8 cellular contexts compared by ENCODE assay signal in genomic region chr1:6028042-6028895, GRCh38. TPM values are rescaled to one million over a fixed set of nuclear protein-coding genes. Genes with fewer than 3 reads are reported as not detected.
DNase-seq lines count a peak whose midpoint lies in the region; ATAC-seq and TF ChIP-seq lines count a peak whose summit lies in the region.

No MANE protein-coding gene starts in this region.

- peak; percentile 31 for ATAC-seq in GM21529 (IDR thresholded peaks at IDR 0.05; ENCODE audit: unreplicated experiment)
- ATAC-seq in naive B cell (ENCODE audit: low read depth in 2 of 2), result peak; percentile 49 to 51

- TF ChIP-seq CTCF in mesothelial cell of epicardium (IDR thresholded peaks at IDR 0.05; ENCODE audit: unreplicated experiment), result no peak

- H3K4me3 Mint-ChIP-seq in activated naive CD4-positive, alpha-beta T cell treated with anti-CD3 and anti-CD28 coated beads for 36 hours, result peak overlapping the region; percentile 88
- peak overlapping the region; percentile 78 to 95 (median 92) for H3K4me3 Mint-ChIP-seq in naive B cell
- H3K4me3 Mint-ChIP-seq in mesothelial cell of epicardium, result no peak overlapping the region

- peaks cover 63% of the 10 kb centered on the region for H3K4me1 Mint-ChIP-seq in activated naive CD4-positive, alpha-beta T cell treated with anti-CD3 and anti-CD28 coated beads for 36 hours (ENCODE audit: low read depth)
- peaks cover 52 to 79% (median 78%) of the 10 kb centered on the region in 3 donors for H3K4me1 Mint-ChIP-seq in naive B cell
- peaks cover 2% of the 10 kb centered on the region for H3K4me1 Mint-ChIP-seq in mesothelial cell of epicardium

- peak overlapping the region; percentile 94 for H3K27ac Mint-ChIP-seq in activated naive CD4-positive, alpha-beta T cell treated with anti-CD3 and anti-CD28 coated beads for 36 hours
- peak overlapping the region; percentile 98 to 100 (median 98) for H3K27ac Mint-ChIP-seq in naive B cell
- no peak overlapping the region for H3K27ac Mint-ChIP-seq in mesothelial cell of epicardium

- no peaks in the 10 kb centered on the region for H3K9me3 Mint-ChIP-seq in activated naive CD4-positive, alpha-beta T cell treated with anti-CD3 and anti-CD28 coated beads for 36 hours
- H3K9me3 Mint-ChIP-seq in naive B cell (no peaks in the 10 kb centered on the region), mesothelial cell of epicardium (no peaks in the 10 kb centered on the region)

- peaks cover 33% of the 10 kb centered on the region for H3K36me3 Mint-ChIP-seq in activated naive CD4-positive, alpha-beta T cell treated with anti-CD3 and anti-CD28 coated beads for 36 hours (ENCODE audit: low read depth)
- H3K36me3 Mint-ChIP-seq in naive B cell (no peaks in the 10 kb centered on the region), mesothelial cell of epicardium (no peaks in the 10 kb centered on the region)

- CTCF ChIA-PET in activated naive CD4-positive, alpha-beta T cell treated with anti-CD3 and anti-CD28 coated beads for 36 hours (lab: Charles Lee), result interaction anchor here (1.1 to 1.5 kb wide), 2 partner anchors 11 to 364 kb away, joined by 3 read pairs; no protein-coding TSS in a partner anchor

- DNase-seq in SKM-1 treated with dmso at 0.1 percent for 144 hours (lab: John Stamatoyannopoulos, UW; ENCODE audit: unreplicated experiment) (peak; percentile 93), naive B cell (peak; percentile 82), mesothelial cell of epicardium (ENCODE audit: low spot score in 2 of 2, unreplicated experiment in 2 of 2) (no peak), GOT3 (lab: John Stamatoyannopoulos, UW) (no peak), NCI-H2196 treated with DMSO at 0.1 percent for 48 hours (lab: John Stamatoyannopoulos, UW; ENCODE audit: unreplicated experiment) (no peak), NCI-H524 (lab: John Stamatoyannopoulos, UW) (no peak)
- peak; percentile 82 for DNase-seq in activated naive CD4-positive, alpha-beta T cell treated with anti-CD3 and anti-CD28 coated beads for 36 hours

- no peaks in the 10 kb centered on the region for H3K27me3 Mint-ChIP-seq in activated naive CD4-positive, alpha-beta T cell treated with anti-CD3 and anti-CD28 coated beads for 36 hours (ENCODE audit: low read depth)
- no peaks in the 10 kb centered on the region for H3K27me3 Mint-ChIP-seq in naive B cell
- peaks cover 60% of the 10 kb centered on the region for H3K27me3 Mint-ChIP-seq in mesothelial cell of epicardium (ENCODE audit: low read depth)

- intact Hi-C loops in activated naive CD4-positive, alpha-beta T cell treated with anti-CD3 and anti-CD28 coated beads for 36 hours (cut with micrococcal nuclease), result loop anchor here (1.0 kb wide), 1 partner anchor 9 kb away; no protein-coding TSS in a partner anchor

RNA-seq across cellular contexts. Expression of gene KCNAB2, which starts 17.4 kb away (rescaled TPM):
- 100 to 1,000 TPM; 164 to 166 TPM for total RNA-seq in activated naive CD4-positive, alpha-beta T cell treated with anti-CD3 and anti-CD28 coated beads for 36 hours
- 10 to 100 TPM; 10.2 to 16.8 (median 13.9) TPM for polyA plus RNA-seq in naive B cell (ENCODE audit: low read depth in 6 of 6)
- 10.7 to 12.7 TPM (median 10.8 TPM) in 3 replicates for total RNA-seq in mesothelial cell of epicardium

RNA-seq across cellular contexts. Expression of gene NPHP4, which starts 36.0 kb away (rescaled TPM):
- 10 to 100 TPM; 10.7 to 11.2 TPM for total RNA-seq in activated naive CD4-positive, alpha-beta T cell treated with anti-CD3 and anti-CD28 coated beads for 36 hours
- polyA plus RNA-seq in naive B cell (ENCODE audit: low read depth in 6 of 6), result 1 to 10 TPM in 2 of 6 donors, under 1 TPM in 3, not detected in 1; 0.51 to 1.1 (median 0.68) TPM
- total RNA-seq in mesothelial cell of epicardium, result 15.6 to 16.4 TPM (median 16.4 TPM) in 3 replicates

Comparison
In these comparisons a context has a peak if more than half of its experiments do, and no peak if none do; other contexts are left out.
1. DNase-seq: peak in SKM-1 treated with dmso at 0.1 percent for 144 hours (single experiment), activated naive CD4-positive, alpha-beta T cell treated with anti-CD3 and anti-CD28 coated beads for 36 hours (single experiment) and naive B cell (single experiment); none in mesothelial cell of epicardium (0 of 2), GOT3 (single experiment), NCI-H2196 treated with DMSO at 0.1 percent for 48 hours (single experiment) and NCI-H524 (0 of 2).
2. RNA of gene KCNAB2, which starts 17.4 kb away (total RNA-seq): 164 to 166 TPM in activated naive CD4-positive, alpha-beta T cell treated with anti-CD3 and anti-CD28 coated beads for 36 hours; 10.7 to 12.7 TPM in mesothelial cell of epicardium; every median in the first group is over 10 times any median in the second.